Comparison of ENCODE assay signal across 22 cellular contexts in the genomic region with DNA sequence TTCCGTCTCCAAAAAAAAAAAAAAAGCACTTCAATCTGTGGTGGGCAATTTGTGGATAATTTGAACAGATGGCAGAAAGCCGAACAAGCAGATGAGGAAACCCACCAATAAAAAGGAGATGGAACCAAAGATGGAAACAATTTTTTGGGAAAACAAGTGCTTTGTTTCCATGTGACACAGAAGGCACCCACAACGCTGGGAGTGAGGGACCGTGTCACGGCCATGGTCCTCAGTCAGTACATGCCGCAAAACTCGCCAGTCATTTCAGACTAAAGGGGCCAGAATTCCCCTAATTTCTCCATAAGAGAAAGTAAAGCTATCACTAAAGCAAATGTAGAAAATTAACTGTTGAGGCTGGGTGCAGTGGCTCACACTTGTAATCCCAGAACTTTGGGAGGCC. TPM values are rescaled to one million over a fixed set of nuclear protein-coding genes. Genes with fewer than 3 reads are reported as not detected.
DNase-seq lines count a peak whose midpoint lies in the region; ATAC-seq, FAIRE-seq and TF ChIP-seq lines count a peak whose summit lies in the region.
"Had no signal": no experiment of that assay in that cellular context is flagged by ENCODE, and none has a peak within 500 bp of the region (broad histone marks: within the 10 kb centered on the region; RNA-seq: fewer than 3 reads in every experiment).

No MANE protein-coding gene starts in this region.

- peak overlapping the region; percentile 36; the same call in 1 of the 2 replicates for H4K8ac ChIP-seq in H1 (ENCODE audit: extremely low read depth, insufficient read depth, low read length)

- WGBS in H1 (ENCODE audit: extremely low coverage in 1 of 2, insufficient coverage in 1 of 2, insufficient read length in 1 of 2, insufficient replicate concordance in 2 of 2, low coverage in 1 of 2, low lambda C conversion rate in 2 of 2, missing lambda C conversion rate in 1 of 2), 2 experiments, result 91% methylated on average over 7 of the region's 7 CpGs; no CpG with 5 or more reads in 1 of the 2 experiments

- H2BK12ac ChIP-seq in H1 (ENCODE audit: low read depth, low read length), result no peak overlapping the region

- H4K91ac ChIP-seq in H1 (replicated peaks; ENCODE audit: insufficient read length, low read length), result no peak overlapping the region

- H4K5ac ChIP-seq in H1 (ENCODE audit: insufficient read length, low read depth, low read length), result no peak overlapping the region

- no peak for TF ChIP-seq EP300 in H1 (IDR thresholded peaks at IDR 0.05; ENCODE audit: borderline replicate concordance in 1 of 2, low read depth in 2 of 2, low read length in 2 of 2)

- no peak overlapping the region for H2BK15ac ChIP-seq in H1 (ENCODE audit: low read length)

- no peak overlapping the region for H2AFZ ChIP-seq in H1 (ENCODE audit: low read length)
- no peak overlapping the region for H2AFZ ChIP-seq in osteoblast (ENCODE audit: low read length)

- no peak overlapping the region for H3K56ac ChIP-seq in H1 (replicated peaks; ENCODE audit: insufficient read length, low read depth, low read length)

- ATAC-seq in stimulated activated naive B cell treated with anti-CD40 and anti-IgM and Interleukin-4, amounts not matched to agents 10 μg/mL and 1 μg/mL and 100 μg/mL, for 72 hours (replicated peaks), result no peak
- ATAC-seq in activated CD8-positive, alpha-beta memory T cell treated with anti-CD3 and anti-CD28 coated beads, Interleukin-2, amount 10 ng/mL, durations not matched to agents 7 days and 5 days, result no peak
- ATAC-seq: HCT116 had no signal

- no peaks in the 10 kb centered on the region for H3K27me3 ChIP-seq in H1 (replicated peaks in 1 of 4; ENCODE audit: control insufficient read depth in 3 of 4, extremely low read depth in 1 of 4, insufficient read depth in 3 of 4, low read length in 3 of 4)
- no peaks in the 10 kb centered on the region for H3K27me3 ChIP-seq in osteoblast (ENCODE audit: insufficient read depth, low read length)
- no peaks in the 10 kb centered on the region for H3K27me3 ChIP-seq in effector memory CD4-positive, alpha-beta T cell (replicated peaks; ENCODE audit: control insufficient read depth, insufficient read depth, low read length, poor library complexity, severe bottlenecking)

- H3K36me3 ChIP-seq in H1 (ENCODE audit: control insufficient read depth in 2 of 4, insufficient read depth in 4 of 4, low read length in 3 of 4) (peaks cover 52 to 82% (median 67%) of the 10 kb centered on the region in 4 experiments), osteoblast (ENCODE audit: insufficient read depth, low read length) (peaks cover 80% of the 10 kb centered on the region)
- H3K36me3 ChIP-seq in effector memory CD4-positive, alpha-beta T cell (ENCODE audit: control insufficient read depth, insufficient read depth, low read length), result peaks cover 77% of the 10 kb centered on the region

- no peak overlapping the region for H3K4ac ChIP-seq in H1 (replicated peaks; ENCODE audit: insufficient read length, low read depth, low read length)

- peak overlapping the region; percentile 22 for H3K27ac Mint-ChIP-seq in glutamatergic neuron (ENCODE audit: unreplicated experiment)
- peak overlapping the region; percentile 56 for H3K27ac Mint-ChIP-seq in stimulated activated naive B cell treated with anti-CD40 and anti-IgM and Interleukin-4, amounts not matched to agents 10 μg/mL and 1 μg/mL and 100 μg/mL, for 72 hours
- H3K27ac Mint-ChIP-seq in activated CD8-positive, alpha-beta memory T cell treated with anti-CD3 and anti-CD28 coated beads, Interleukin-2, amount 10 ng/mL, durations not matched to agents 7 days and 5 days, result no peak overlapping the region
- H3K27ac Mint-ChIP-seq: H9 had no signal

- no peak overlapping the region for H3K23ac ChIP-seq in H1 (ENCODE audit: insufficient read length)

- H3K4me1 Mint-ChIP-seq in glutamatergic neuron (ENCODE audit: low read depth, unreplicated experiment), result peaks cover 6% of the 10 kb centered on the region
- peaks cover 12 to 29% of the 10 kb centered on the region in 2 donors for H3K4me1 Mint-ChIP-seq in stimulated activated naive B cell treated with anti-CD40 and anti-IgM and Interleukin-4, amounts not matched to agents 10 μg/mL and 1 μg/mL and 100 μg/mL, for 72 hours
- H3K4me1 Mint-ChIP-seq in activated CD8-positive, alpha-beta memory T cell treated with anti-CD3 and anti-CD28 coated beads, Interleukin-2, amount 10 ng/mL, durations not matched to agents 7 days and 5 days, result peaks cover 21% of the 10 kb centered on the region

- H3K9me3 Mint-ChIP-seq in glutamatergic neuron (ENCODE audit: unreplicated experiment), result peaks cover 8% of the 10 kb centered on the region
- H3K9me3 Mint-ChIP-seq in stimulated activated naive B cell treated with anti-CD40 and anti-IgM and Interleukin-4, amounts not matched to agents 10 μg/mL and 1 μg/mL and 100 μg/mL, for 72 hours, result no peaks in the 10 kb centered on the region
- no peaks in the 10 kb centered on the region for H3K9me3 Mint-ChIP-seq in activated CD8-positive, alpha-beta memory T cell treated with anti-CD3 and anti-CD28 coated beads, Interleukin-2, amount 10 ng/mL, durations not matched to agents 7 days and 5 days (ENCODE audit: low read depth)
- H3K9me3 Mint-ChIP-seq: CD4-positive, alpha-beta memory T cell had no signal

- H3K27ac ChIP-seq in H1 (ENCODE audit: low read depth, low read length) (no peak overlapping the region), osteoblast (ENCODE audit: low read depth, low read length) (no peak overlapping the region)
- no peak overlapping the region for H3K27ac ChIP-seq in effector memory CD4-positive, alpha-beta T cell (ENCODE audit: insufficient read depth, low read length, poor library complexity, severe bottlenecking)

- H3K18ac ChIP-seq in H1 (ENCODE audit: extremely low read depth, low read length), result no peak overlapping the region

- H2BK20ac ChIP-seq in H1 (ENCODE audit: low read length), result no peak overlapping the region

- H3K4me3 ChIP-seq in H1 (ENCODE audit: extremely low read depth in 1 of 4, insufficient read depth in 2 of 4, low read depth in 3 of 4, low read length in 4 of 4), result no peak overlapping the region
- H3K4me3 ChIP-seq in osteoblast (ENCODE audit: insufficient read depth, low read length), result no peak overlapping the region
- H3K4me3 ChIP-seq in effector memory CD4-positive, alpha-beta T cell (ENCODE audit: insufficient read depth, low read depth, low read length, poor library complexity, severe bottlenecking), result no peak overlapping the region

- DNase-seq in H1 (ENCODE audit: low read depth in 1 of 2, low spot score in 2 of 2) (no peak), glutamatergic neuron (no peak), osteoblast (ENCODE audit: insufficient read length, low spot score, missing footprints) (peak; percentile 67), midbrain (lab: John Stamatoyannopoulos, UW) (no peak)
- DNase-seq in stimulated activated naive B cell treated with anti-CD40 and anti-IgM and Interleukin-4, amounts not matched to agents 10 μg/mL and 1 μg/mL and 100 μg/mL, for 72 hours, result no peak
- no peak for DNase-seq in activated CD8-positive, alpha-beta memory T cell treated with anti-CD3 and anti-CD28 coated beads, Interleukin-2, amount 10 ng/mL, durations not matched to agents 7 days and 5 days
- no peak for DNase-seq in effector memory CD4-positive, alpha-beta T cell
- DNase-seq: C1 segment of cervical spinal cord; Calu3; CD4-positive, alpha-beta memory T cell; COR-L47; DMS53; DMS79 treated with DMSO at 0.1 percent for 48 hours; GF-D8; H9 had no signal

- no peak overlapping the region for H3K4me2 ChIP-seq in H1 (ENCODE audit: insufficient read depth in 1 of 2, low read depth in 2 of 2, low read length in 2 of 2)
- no peak overlapping the region for H3K4me2 ChIP-seq in osteoblast (ENCODE audit: insufficient read depth, low read length)

- H3K14ac ChIP-seq in H1 (ENCODE audit: insufficient read length), result no peak overlapping the region

- no peak overlapping the region for H2AK5ac ChIP-seq in H1 (ENCODE audit: low read depth, low read length)

- TF ChIP-seq POLR2A in H1 (IDR thresholded peaks at IDR 0.05; ENCODE audit: control extremely low read depth in 1 of 2, low read depth in 2 of 2, low read length in 2 of 2), result no peak

- TF ChIP-seq RAD21 in H1 (IDR thresholded peaks at IDR 0.05 in 1 of 2, conservative IDR thresholded peaks at IDR 0.05 in 1 of 2; ENCODE audit: low read depth in 2 of 2, low read length in 2 of 2), result no peak

- no peak for FAIRE-seq in H1 (lab: Jason Lieb, UNC)
- FAIRE-seq: GM12891, GM18507 had no signal

- H4K20me1 ChIP-seq in H1 (replicated peaks in 1 of 2; ENCODE audit: control insufficient read depth in 1 of 2, insufficient read depth in 2 of 2, low read length in 2 of 2) (peaks cover 6 to 14% of the 10 kb centered on the region in 2 experiments), osteoblast (ENCODE audit: insufficient read depth, low read length) (peaks cover 28% of the 10 kb centered on the region)

- TF ChIP-seq CTCF in H1 (IDR thresholded peaks at IDR 0.05; ENCODE audit: control extremely low read depth in 1 of 3, insufficient read depth in 1 of 3, low read depth in 1 of 3, low read length in 3 of 3) (no peak), glutamatergic neuron (IDR thresholded peaks at IDR 0.05; ENCODE audit: partially characterized antibody, unreplicated experiment) (no peak), osteoblast (IDR thresholded peaks at IDR 0.05; ENCODE audit: extremely low read depth, low read depth, low read length) (no peak)

- H3K23me2 ChIP-seq in H1 (ENCODE audit: low read depth, low read length), result peaks cover 8% of the 10 kb centered on the region

- H2BK5ac ChIP-seq in H1 (ENCODE audit: low read depth, low read length), result no peak overlapping the region

- POLR2A ChIA-PET in H1 (lab: Charles Lee; ENCODE audit: partially characterized antibody), result interaction anchor here (20.0 to 33.4 kb wide), 3 partner anchors 2 to 37 kb away, joined by 515 to 719 read pairs (median 719); partner anchors contain the start of genes ANKRD65, AURKAIP1, CCNL2 and MRPL20

- H3K9ac ChIP-seq in H1 (replicated peaks in 1 of 4; ENCODE audit: extremely low read depth in 1 of 4, low read depth in 3 of 4, low read length in 3 of 4), result no peak overlapping the region

- H3K4me1 ChIP-seq in H1 (replicated peaks in 1 of 4; ENCODE audit: control insufficient read depth in 3 of 4, insufficient read depth in 4 of 4, low read length in 3 of 4) (peaks cover 0 to 7% (median 4%) of the 10 kb centered on the region in 4 experiments; a peak in 3 of 7 replicates), osteoblast (ENCODE audit: insufficient read depth, low read length) (peaks cover 7% of the 10 kb centered on the region)
- peaks cover 14% of the 10 kb centered on the region for H3K4me1 ChIP-seq in effector memory CD4-positive, alpha-beta T cell (ENCODE audit: control insufficient read depth, insufficient read depth, low read length, poor library complexity, severe bottlenecking)

- H3K4me3 Mint-ChIP-seq in glutamatergic neuron (ENCODE audit: unreplicated experiment), result no peak overlapping the region
- H3K4me3 Mint-ChIP-seq in stimulated activated naive B cell treated with anti-CD40 and anti-IgM and Interleukin-4, amounts not matched to agents 10 μg/mL and 1 μg/mL and 100 μg/mL, for 72 hours, result no peak overlapping the region
- no peak overlapping the region for H3K4me3 Mint-ChIP-seq in activated CD8-positive, alpha-beta memory T cell treated with anti-CD3 and anti-CD28 coated beads, Interleukin-2, amount 10 ng/mL, durations not matched to agents 7 days and 5 days
- H3K4me3 Mint-ChIP-seq: CD4-positive, alpha-beta memory T cell; H9 had no signal

- H3K9me3 ChIP-seq in H1 (ENCODE audit: insufficient read depth in 2 of 2, low read depth in 1 of 2, low read length in 1 of 2) (no peaks in the 10 kb centered on the region), osteoblast (ENCODE audit: low read depth, low read length) (no peaks in the 10 kb centered on the region)
- no peaks in the 10 kb centered on the region for H3K9me3 ChIP-seq in effector memory CD4-positive, alpha-beta T cell (ENCODE audit: control insufficient read depth, low read length)

- no peaks in the 10 kb centered on the region for H3K36me3 Mint-ChIP-seq in glutamatergic neuron (ENCODE audit: unreplicated experiment)
- H3K36me3 Mint-ChIP-seq in stimulated activated naive B cell treated with anti-CD40 and anti-IgM and Interleukin-4, amounts not matched to agents 10 μg/mL and 1 μg/mL and 100 μg/mL, for 72 hours, result peaks cover 55 to 61% of the 10 kb centered on the region in 2 donors
- peaks cover 72% of the 10 kb centered on the region for H3K36me3 Mint-ChIP-seq in activated CD8-positive, alpha-beta memory T cell treated with anti-CD3 and anti-CD28 coated beads, Interleukin-2, amount 10 ng/mL, durations not matched to agents 7 days and 5 days

- no peaks in the 10 kb centered on the region for H3K27me3 Mint-ChIP-seq in glutamatergic neuron (ENCODE audit: unreplicated experiment)
- no peaks in the 10 kb centered on the region for H3K27me3 Mint-ChIP-seq in stimulated activated naive B cell treated with anti-CD40 and anti-IgM and Interleukin-4, amounts not matched to agents 10 μg/mL and 1 μg/mL and 100 μg/mL, for 72 hours
- no peaks in the 10 kb centered on the region for H3K27me3 Mint-ChIP-seq in activated CD8-positive, alpha-beta memory T cell treated with anti-CD3 and anti-CD28 coated beads, Interleukin-2, amount 10 ng/mL, durations not matched to agents 7 days and 5 days
- H3K27me3 Mint-ChIP-seq: CD4-positive, alpha-beta memory T cell had no signal

- peaks cover 9% of the 10 kb centered on the region for H3K79me1 ChIP-seq in H1 (ENCODE audit: low read depth, low read length)

- H3K79me2 ChIP-seq in H1 (ENCODE audit: control insufficient read depth in 1 of 2, insufficient read depth in 2 of 2, low read length in 2 of 2), result peaks cover 6 to 36% of the 10 kb centered on the region in 2 experiments; a peak in 3 of 4 replicates
- peaks cover 74% of the 10 kb centered on the region for H3K79me2 ChIP-seq in osteoblast (ENCODE audit: insufficient read depth, low read length)

- no peak overlapping the region for H2BK120ac ChIP-seq in H1 (replicated peaks; ENCODE audit: low read depth, low read length)

- CTCF ChIA-PET in H1 (lab: Charles Lee; ENCODE audit: partially characterized antibody), result interaction anchor here (1.8 kb wide), 1 partner anchor 44 kb away, joined by 3 read pairs; no protein-coding TSS in a partner anchor
- CTCF ChIA-PET in activated CD8-positive, alpha-beta memory T cell treated with anti-CD3 and anti-CD28 coated beads, Interleukin-2, amount 10 ng/mL, durations not matched to agents 7 days and 5 days (lab: Charles Lee), result no interaction called here

RNA-seq across cellular contexts. Expression of gene CCNL2, which starts 5.0 kb away (rescaled TPM):
- 120 TPM in 2 replicates for total RNA-seq in H1 (2021; fragmentation: NEBNext Ultra II Directional; extraction: Animal tissue kit (Norgen Biotek cat#: 25700))
- 79.8 and 121 TPM in 2 replicates for polyA plus RNA-seq in H1 (2011; rRNA removed)
- polyA plus RNA-seq in H1 (2011; cell fraction: cytosol; rRNA removed), result 153 TPM
- 606 TPM for polyA plus RNA-seq in H1 (2011; cell fraction: nucleus; rRNA removed)
- 111 to 127 TPM (median 117 TPM) in 4 replicates for polyA plus RNA-seq in H1 (2012, experiment 1 of 2)
- 46.7 TPM for polyA plus RNA-seq in H1 (2012, experiment 2 of 2)
- 109 TPM for polyA plus RNA-seq in H1 (2013, experiment 1 of 2)
- polyA plus RNA-seq in H1 (2013, experiment 2 of 2), result 91.9 TPM
- polyA minus RNA-seq in H1 (2011; rRNA and poly(A)+ RNA removed), result 66.3 and 81.1 TPM in 2 replicates
- 48.5 TPM for polyA minus RNA-seq in H1 (2011; cell fraction: cytosol; rRNA and poly(A)+ RNA removed)
- polyA minus RNA-seq in H1 (2011; cell fraction: nucleus; rRNA and poly(A)+ RNA removed), result 142 TPM
- 394 TPM for total RNA-seq in glutamatergic neuron (ENCODE audit: unreplicated experiment)
- 138 and 139 TPM in 2 replicates for total RNA-seq in osteoblast
- total RNA-seq in activated CD8-positive, alpha-beta memory T cell treated with anti-CD3 and anti-CD28 coated beads, Interleukin-2, amount 10 ng/mL, durations not matched to agents 7 days and 5 days, result 100 to 1,000 TPM; 120 to 124 TPM

RNA-seq across cellular contexts. Expression of gene MRPL20, which starts 13.0 kb away (rescaled TPM):
- 126 and 130 TPM in 2 replicates for total RNA-seq in H1 (2021; fragmentation: NEBNext Ultra II Directional; extraction: Animal tissue kit (Norgen Biotek cat#: 25700))
- 138 and 151 TPM in 2 replicates for polyA plus RNA-seq in H1 (2011; rRNA removed)
- 155 TPM for polyA plus RNA-seq in H1 (2011; cell fraction: cytosol; rRNA removed)
- polyA plus RNA-seq in H1 (2011; cell fraction: nucleus; rRNA removed), result 119 TPM
- polyA plus RNA-seq in H1 (2012, experiment 1 of 2), result 199 to 245 TPM (median 224 TPM) in 4 replicates
- 282 TPM for polyA plus RNA-seq in H1 (2012, experiment 2 of 2)
- polyA plus RNA-seq in H1 (2013, experiment 1 of 2), result 197 TPM
- polyA plus RNA-seq in H1 (2013, experiment 2 of 2), result 188 TPM
- polyA minus RNA-seq in H1 (2011; rRNA and poly(A)+ RNA removed), result 67.9 and 70.9 TPM in 2 replicates
- 82.3 TPM for polyA minus RNA-seq in H1 (2011; cell fraction: cytosol; rRNA and poly(A)+ RNA removed)
- 51.4 TPM for polyA minus RNA-seq in H1 (2011; cell fraction: nucleus; rRNA and poly(A)+ RNA removed)
- total RNA-seq in glutamatergic neuron (ENCODE audit: unreplicated experiment), result 98.6 TPM
- 53.9 and 58.9 TPM in 2 replicates for total RNA-seq in osteoblast
- total RNA-seq in activated CD8-positive, alpha-beta memory T cell treated with anti-CD3 and anti-CD28 coated beads, Interleukin-2, amount 10 ng/mL, durations not matched to agents 7 days and 5 days, result 100 to 1,000 TPM in 1 of 2 experiments, 10 to 100 TPM in 1; 95.2 to 130 TPM

RNA-seq across cellular contexts. Expression of gene AURKAIP1, which starts 19.1 kb away (rescaled TPM):
- total RNA-seq in H1 (2021; fragmentation: NEBNext Ultra II Directional; extraction: Animal tissue kit (Norgen Biotek cat#: 25700)), result 194 TPM in 2 replicates
- polyA plus RNA-seq in H1 (2011; rRNA removed), result 87.8 and 138 TPM in 2 replicates
- polyA plus RNA-seq in H1 (2011; cell fraction: cytosol; rRNA removed), result 133 TPM
- 105 TPM for polyA plus RNA-seq in H1 (2011; cell fraction: nucleus; rRNA removed)
- 115 to 177 TPM (median 165 TPM) in 4 replicates for polyA plus RNA-seq in H1 (2012, experiment 1 of 2)
- polyA plus RNA-seq in H1 (2012, experiment 2 of 2), result 126 TPM
- polyA plus RNA-seq in H1 (2013, experiment 1 of 2), result 120 TPM
- polyA plus RNA-seq in H1 (2013, experiment 2 of 2), result 113 TPM
- 12.5 and 13.3 TPM in 2 replicates for polyA minus RNA-seq in H1 (2011; rRNA and poly(A)+ RNA removed)
- 44.8 TPM for polyA minus RNA-seq in H1 (2011; cell fraction: cytosol; rRNA and poly(A)+ RNA removed)
- 30.7 TPM for polyA minus RNA-seq in H1 (2011; cell fraction: nucleus; rRNA and poly(A)+ RNA removed)
- total RNA-seq in glutamatergic neuron (ENCODE audit: unreplicated experiment) (130 TPM), osteoblast (64.8 and 74.6 TPM in 2 replicates)
- total RNA-seq in activated CD8-positive, alpha-beta memory T cell treated with anti-CD3 and anti-CD28 coated beads, Interleukin-2, amount 10 ng/mL, durations not matched to agents 7 days and 5 days, result 100 to 1,000 TPM; 139 to 141 TPM

RNA-seq across cellular contexts. Expression of gene ANKRD65, which starts 27.0 kb away (rescaled TPM):
- total RNA-seq in H1 (2021; fragmentation: NEBNext Ultra II Directional; extraction: Animal tissue kit (Norgen Biotek cat#: 25700)), result 1.8 and 2.2 TPM in 2 replicates
- polyA plus RNA-seq in H1 (2011; rRNA removed), result 1.7 and 2.0 TPM in 2 replicates
- polyA plus RNA-seq in H1 (2011; cell fraction: cytosol; rRNA removed), result 3.2 TPM
- 6.6 TPM for polyA plus RNA-seq in H1 (2011; cell fraction: nucleus; rRNA removed)
- polyA plus RNA-seq in H1 (2012, experiment 1 of 2), result 2.6 to 3.5 TPM (median 3.3 TPM) in 4 replicates
- 3.2 TPM for polyA plus RNA-seq in H1 (2012, experiment 2 of 2)
- polyA plus RNA-seq in H1 (2013, experiment 1 of 2), result 1.2 TPM
- 1.3 TPM for polyA plus RNA-seq in H1 (2013, experiment 2 of 2)
- 0.73 and 0.80 TPM in 2 replicates for polyA minus RNA-seq in H1 (2011; rRNA and poly(A)+ RNA removed)
- polyA minus RNA-seq in H1 (2011; cell fraction: cytosol; rRNA and poly(A)+ RNA removed), result 1.7 TPM
- 2.2 TPM for polyA minus RNA-seq in H1 (2011; cell fraction: nucleus; rRNA and poly(A)+ RNA removed)
- total RNA-seq in glutamatergic neuron (ENCODE audit: unreplicated experiment) (38.4 TPM), osteoblast (1.2 and 1.8 TPM in 2 replicates)
- total RNA-seq in activated CD8-positive, alpha-beta memory T cell treated with anti-CD3 and anti-CD28 coated beads, Interleukin-2, amount 10 ng/mL, durations not matched to agents 7 days and 5 days, result not detected
- total RNA-seq: A172; A673; Calu3; CD4-positive, alpha-beta memory T cell; Daoy; H4 had no signal
- polyA plus RNA-seq: CD4-positive, alpha-beta memory T cell had no signal

RNA-seq across cellular contexts. Expression of gene MXRA8, which starts 35.8 kb away (rescaled TPM):
- total RNA-seq in H1 (2021; fragmentation: NEBNext Ultra II Directional; extraction: Animal tissue kit (Norgen Biotek cat#: 25700)), result 10.0 and 10.5 TPM in 2 replicates
- polyA plus RNA-seq in H1 (2011; rRNA removed), result 17.2 and 35.4 TPM in 2 replicates
- polyA plus RNA-seq in H1 (2011; cell fraction: cytosol; rRNA removed), result 21.3 TPM
- polyA plus RNA-seq in H1 (2011; cell fraction: nucleus; rRNA removed), result 57.8 TPM
- polyA plus RNA-seq in H1 (2012, experiment 1 of 2), result 6.4 to 14.9 TPM (median 13.3 TPM) in 4 replicates
- 7.6 TPM for polyA plus RNA-seq in H1 (2012, experiment 2 of 2)
- 12.0 TPM for polyA plus RNA-seq in H1 (2013, experiment 1 of 2)
- polyA plus RNA-seq in H1 (2013, experiment 2 of 2), result 10.6 TPM
- polyA minus RNA-seq in H1 (2011; rRNA and poly(A)+ RNA removed), result 3.0 and 3.5 TPM in 2 replicates
- 9.2 TPM for polyA minus RNA-seq in H1 (2011; cell fraction: cytosol; rRNA and poly(A)+ RNA removed)
- polyA minus RNA-seq in H1 (2011; cell fraction: nucleus; rRNA and poly(A)+ RNA removed), result 7.8 TPM
- total RNA-seq in glutamatergic neuron (ENCODE audit: unreplicated experiment) (7.7 TPM), osteoblast (689 and 735 TPM in 2 replicates)
- total RNA-seq in activated CD8-positive, alpha-beta memory T cell treated with anti-CD3 and anti-CD28 coated beads, Interleukin-2, amount 10 ng/mL, durations not matched to agents 7 days and 5 days, result under 1 TPM in 1 of 2 experiments, not detected in 1; 0.61 TPM
- total RNA-seq: Calu3 had no signal
